Comparison of ENCODE assay signal across 27 cellular contexts in the genomic region with DNA sequence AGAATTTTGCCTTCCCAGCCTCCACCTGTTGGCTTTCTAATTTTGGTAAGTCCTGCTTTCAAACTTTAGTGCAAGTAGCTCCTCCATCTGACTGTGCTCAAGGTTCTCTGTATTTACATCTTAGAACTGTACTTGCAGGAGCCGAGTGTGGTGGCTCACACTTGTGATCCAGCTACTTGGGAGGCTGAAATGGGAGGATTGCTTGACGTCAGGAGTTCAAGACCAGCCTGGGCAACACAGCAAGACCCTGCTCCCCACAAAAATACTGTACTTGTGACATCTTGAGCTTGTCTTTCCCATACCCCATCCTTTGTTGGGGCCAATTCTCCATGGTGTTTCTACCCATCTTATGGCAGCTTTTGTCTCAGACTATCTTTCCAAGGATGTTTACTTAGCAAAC.
"Had no signal": no experiment of that assay in that cellular context is flagged by ENCODE, and none has a peak within 500 bp of the region (broad histone marks: within the 10 kb centered on the region; RNA-seq: fewer than 3 reads in every experiment).

No MANE protein-coding gene starts in this region.

- FAIRE-seq: bronchial epithelial cell had no signal

- ATAC-seq: activated CD8-positive, alpha-beta T cell treated with anti-CD3 and anti-CD28 coated beads for 36 hours; activated naive CD4-positive, alpha-beta T cell treated with anti-CD3 and anti-CD28 coated beads, Interleukin-2, amount 50 U/mL, for 72 hours; activated naive CD8-positive, alpha-beta T cell treated with anti-CD3 and anti-CD28 coated beads, Interleukin-2, amount 50 U/mL, for 24 hours; body of pancreas; Panc1; SK-N-SH treated with all-trans-retinoic acid at 6 μM for 48 hours; T-helper 17 cell had no signal

- H3K36me3 ChIP-seq: ascending aorta had no signal

- H3K27me3 ChIP-seq: ascending aorta, body of pancreas, SJSA1 had no signal

- H3K4me2 ChIP-seq: KMS-11 had no signal

- DNase-seq: activated CD4-positive, CD25-positive, alpha-beta regulatory T cell; activated CD8-positive, alpha-beta memory T cell treated with anti-CD3 and anti-CD28 coated beads, Interleukin-2, amount 50 U/mL, for 48 hours; activated CD8-positive, alpha-beta T cell treated with anti-CD3 and anti-CD28 coated beads for 36 hours; activated naive CD4-positive, alpha-beta T cell treated with Interleukin-2 at 50 U/mL for 16 hours; activated naive CD8-positive, alpha-beta T cell treated with anti-CD3 and anti-CD28 coated beads, Interleukin-2, amount 50 U/mL, for 24 hours; activated T-cell treated with anti-CD3 and anti-CD28 coated beads, Interleukin-2, amount 50 U/mL, for 1 hour; amniotic stem cell; body of pancreas; NCI-H1092; NCI-H1436; NCI-H1694 treated with DMSO at 0.1 percent for 48 hours; NCI-H2029 treated with DMSO at 0.1 percent for 48 hours; NCI-H510A treated with DMSO at 0.1 percent for 48 hours; NCI-H69; NK-92 treated with Interleukin-12 subunit alpha and Interleukin-12 subunit beta, amount 100 ng/mL, for 24 hours; OCI-M1; RPMI8226; SHP77; T-helper 17 cell; T-helper 9 cell had no signal

- H3K4me3 ChIP-seq: ascending aorta, body of pancreas, SJSA1 had no signal

- H3K9me3 ChIP-seq: ascending aorta, body of pancreas, SJSA1 had no signal

- H3K27ac ChIP-seq: ascending aorta, body of pancreas, KMS-11, SJSA1 had no signal

- H3K9ac ChIP-seq: KMS-11 had no signal
